Comparison of ENCODE assay signal across 1 cellular context in genomic region chr13:85266771-85267170, GRCh38.
TF ChIP-seq lines count a peak whose summit lies in the region.

No MANE protein-coding gene starts in this region.

TF ChIP-seq in SK-N-SH, 30 proteins besides CTCF, POLR2A, EP300 and RAD21:
- TF ChIP-seq REST (IDR thresholded peaks at IDR 0.05; ENCODE audit: low read depth, low read length) (no peak), MEF2A (IDR thresholded peaks at IDR 0.05; ENCODE audit: borderline replicate concordance, low read depth) (no peak), ZBTB33 (IDR thresholded peaks at IDR 0.05; ENCODE audit: borderline replicate concordance, low read depth) (no peak), TCF12 (IDR thresholded peaks at IDR 0.05) (no peak), MXI1 (IDR thresholded peaks at IDR 0.05; ENCODE audit: low read depth, low read length) (no peak), FOXM1 (IDR thresholded peaks at IDR 0.05; ENCODE audit: low read depth) (no peak), CHD2 (IDR thresholded peaks at IDR 0.05; ENCODE audit: low read length, partially characterized antibody) (no peak), SIN3A (IDR thresholded peaks at IDR 0.05; ENCODE audit: borderline replicate concordance, low read depth, low read length) (no peak), FOXJ3 (CRISPR knock-in tag; IDR thresholded peaks at IDR 0.05) (no peak)
